Comparison of ENCODE assay signal across 25 cellular contexts in the genomic region with DNA sequence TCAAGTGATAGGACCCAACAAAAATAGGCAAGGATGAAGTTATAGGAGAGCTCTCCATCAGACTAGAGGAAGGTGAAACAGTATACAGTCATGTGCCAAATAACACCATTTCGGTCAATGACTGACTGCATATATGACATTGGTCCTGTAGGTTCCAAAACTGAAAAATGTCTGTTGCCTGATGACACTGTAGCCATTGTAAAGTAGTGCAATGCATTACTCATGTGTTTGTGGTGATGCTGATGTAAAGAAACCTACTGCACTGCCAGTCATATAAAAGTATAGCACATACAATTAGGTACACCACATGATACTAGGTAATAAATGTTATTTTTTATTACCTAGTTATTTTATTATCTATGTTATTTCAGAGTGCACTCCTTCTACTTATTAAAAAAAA.
DNase-seq lines count a peak whose midpoint lies in the region; ATAC-seq, FAIRE-seq and TF ChIP-seq lines count a peak whose summit lies in the region.
"Had no signal": no experiment of that assay in that cellular context is flagged by ENCODE, and none has a peak within 500 bp of the region (broad histone marks: within the 10 kb centered on the region; RNA-seq: fewer than 3 reads in every experiment).

No MANE protein-coding gene starts in this region.

- H2AFZ ChIP-seq in OCI-LY3 (ENCODE audit: low read depth, low read length): peak overlapping the region; percentile 6; the same call in 1 of the 2 replicates
- H2AFZ ChIP-seq in mammary epithelial cell (ENCODE audit: low read depth, low read length): no peak overlapping the region
- H2AFZ ChIP-seq in keratinocyte (ENCODE audit: control insufficient read depth, low read length): no peak overlapping the region

- no peaks in the 10 kb centered on the region for H3K27me3 ChIP-seq in OCI-LY3 (ENCODE audit: low read depth, low read length)
- no peaks in the 10 kb centered on the region for H3K27me3 ChIP-seq in mammary epithelial cell (ENCODE audit: insufficient read depth, low read length)
- no peaks in the 10 kb centered on the region for H3K27me3 ChIP-seq in keratinocyte (ENCODE audit: control insufficient read depth, extremely low read depth, insufficient read depth, low read length)

- TF ChIP-seq CTCF in OCI-LY3 (IDR thresholded peaks at IDR 0.05; ENCODE audit: low read depth, low read length): no peak
- TF ChIP-seq CTCF in mammary epithelial cell (conservative IDR thresholded peaks at IDR 0.05 in 1 of 2, IDR thresholded peaks at IDR 0.05 in 1 of 2; ENCODE audit: extremely low read depth in 1 of 2, insufficient read depth in 1 of 2, low read depth in 1 of 2, low read length in 2 of 2): no peak
- TF ChIP-seq CTCF in keratinocyte (optimal IDR thresholded peaks at IDR 0.05 in 1 of 3, IDR thresholded peaks at IDR 0.05 in 1 of 3, conservative IDR thresholded peaks at IDR 0.05 in 1 of 3; ENCODE audit: extremely low read depth in 1 of 3, insufficient read depth in 2 of 3, low read length in 3 of 3): no peak

- 100% methylated on average over 1 of the region's 1 CpG for WGBS in mammary epithelial cell (ENCODE audit: low coverage, missing lambda C conversion rate)

- POLR2A ChIA-PET in activated CD4-positive, alpha-beta memory T cell treated with anti-CD3 and anti-CD28 coated beads, Interleukin-2, amount 10 ng/mL, durations not matched to agents 7 days and 5 days (lab: Charles Lee): no interaction called here

- no peak overlapping the region for H3K4me3 ChIP-seq in OCI-LY3 (ENCODE audit: low read length)
- no peak overlapping the region for H3K4me3 ChIP-seq in mammary epithelial cell (replicated peaks in 1 of 3; ENCODE audit: insufficient read depth in 1 of 3, low read depth in 2 of 3, low read length in 3 of 3)
- no peak overlapping the region for H3K4me3 ChIP-seq in keratinocyte (ENCODE audit: control insufficient read depth in 2 of 3, extremely low read depth in 1 of 3, insufficient read depth in 2 of 3, low read depth in 1 of 3, low read length in 3 of 3)
- H3K4me3 ChIP-seq: GM12878, SK-N-MC had no signal

- no peaks in the 10 kb centered on the region for H3K79me2 ChIP-seq in OCI-LY3 (ENCODE audit: low read length)
- no peaks in the 10 kb centered on the region for H3K79me2 ChIP-seq in mammary epithelial cell (ENCODE audit: insufficient read depth, low read length)
- no peaks in the 10 kb centered on the region for H3K79me2 ChIP-seq in keratinocyte (ENCODE audit: control insufficient read depth, insufficient read depth, low read length)

- no peaks in the 10 kb centered on the region for H3K9me1 ChIP-seq in keratinocyte (ENCODE audit: control insufficient read depth, extremely low read depth, insufficient read depth, low read length)

- BruUV-seq in mammary epithelial cell (replicated peaks; lab: Mats Ljungman, UMichigan): no TSS peak

- no peak overlapping the region for H3K27ac Mint-ChIP-seq in activated CD4-positive, alpha-beta memory T cell treated with anti-CD3 and anti-CD28 coated beads, Interleukin-2, amount 10 ng/mL, durations not matched to agents 7 days and 5 days
- H3K27ac Mint-ChIP-seq: CD4-positive, alpha-beta memory T cell had no signal

- H3K4me2 ChIP-seq in OCI-LY3 (ENCODE audit: low read length): no peak overlapping the region
- H3K4me2 ChIP-seq in mammary epithelial cell (ENCODE audit: insufficient read depth, low read depth, low read length): no peak overlapping the region
- peak overlapping the region; percentile 1 for H3K4me2 ChIP-seq in keratinocyte (ENCODE audit: control insufficient read depth, extremely low read depth, insufficient read depth, low read depth, low read length)

- H3K4me3 Mint-ChIP-seq in activated CD4-positive, alpha-beta memory T cell treated with anti-CD3 and anti-CD28 coated beads, Interleukin-2, amount 10 ng/mL, durations not matched to agents 7 days and 5 days: no peak overlapping the region
- H3K4me3 Mint-ChIP-seq: CD4-positive, alpha-beta memory T cell had no signal

- H3K9me3 ChIP-seq in OCI-LY3 (ENCODE audit: insufficient read depth, low read length) (no peaks in the 10 kb centered on the region), mammary epithelial cell (replicated peaks; ENCODE audit: insufficient read depth, low read length) (no peaks in the 10 kb centered on the region), keratinocyte (ENCODE audit: control insufficient read depth, low read depth, low read length) (no peaks in the 10 kb centered on the region)

- H3K36me3 Mint-ChIP-seq in activated CD4-positive, alpha-beta memory T cell treated with anti-CD3 and anti-CD28 coated beads, Interleukin-2, amount 10 ng/mL, durations not matched to agents 7 days and 5 days (ENCODE audit: low read depth): no peaks in the 10 kb centered on the region
- H3K36me3 Mint-ChIP-seq: CD4-positive, alpha-beta memory T cell had no signal

- no peaks in the 10 kb centered on the region for H3K4me1 Mint-ChIP-seq in activated CD4-positive, alpha-beta memory T cell treated with anti-CD3 and anti-CD28 coated beads, Interleukin-2, amount 10 ng/mL, durations not matched to agents 7 days and 5 days
- H3K4me1 Mint-ChIP-seq: CD4-positive, alpha-beta memory T cell had no signal

- H3K4me1 ChIP-seq in OCI-LY3 (ENCODE audit: low read length): no peaks in the 10 kb centered on the region
- peaks cover 21% of the 10 kb centered on the region for H3K4me1 ChIP-seq in mammary epithelial cell (ENCODE audit: insufficient read depth, low read length)
- H3K4me1 ChIP-seq in keratinocyte (ENCODE audit: control insufficient read depth, extremely low read depth, insufficient read depth, low read length): peaks cover 25% of the 10 kb centered on the region

- dilution Hi-C loops in mammary epithelial cell (cut with HindIII; ENCODE audit: low sequenced_read_pairs): no loop called here
- dilution Hi-C loops in keratinocyte (cut with MboI; ENCODE audit: extremely low pct_ligation_motif_present, low sequenced_read_pairs): no loop called here

- H4K20me1 ChIP-seq in OCI-LY3 (ENCODE audit: insufficient read depth, low read length) (no peaks in the 10 kb centered on the region), mammary epithelial cell (ENCODE audit: insufficient read depth, low read length) (no peaks in the 10 kb centered on the region), keratinocyte (ENCODE audit: control insufficient read depth, extremely low read depth, insufficient read depth, low read length) (no peaks in the 10 kb centered on the region)

- no peak for FAIRE-seq in keratinocyte (lab: Jason Lieb, UNC)
- FAIRE-seq: GM12878 had no signal

- no peak for ATAC-seq in HG02884 (IDR thresholded peaks at IDR 0.05; ENCODE audit: unreplicated experiment)
- ATAC-seq: GM12878, Panc1 had no signal

- H3K36me3 ChIP-seq in OCI-LY3 (replicated peaks; ENCODE audit: low read depth, low read length) (no peaks in the 10 kb centered on the region), mammary epithelial cell (ENCODE audit: insufficient read depth, low read length) (no peaks in the 10 kb centered on the region), keratinocyte (ENCODE audit: control insufficient read depth in 2 of 2, extremely low read depth in 1 of 2, insufficient read depth in 2 of 2, low read length in 2 of 2) (no peaks in the 10 kb centered on the region)

- CTCF ChIA-PET in mammary epithelial cell (lab: Charles Lee; ENCODE audit: low non-redundant PET): no interaction called here
- CTCF ChIA-PET in activated CD4-positive, alpha-beta memory T cell treated with anti-CD3 and anti-CD28 coated beads, Interleukin-2, amount 10 ng/mL, durations not matched to agents 7 days and 5 days (lab: Charles Lee): no interaction called here

- no peaks in the 10 kb centered on the region for H3K9me3 Mint-ChIP-seq in activated CD4-positive, alpha-beta memory T cell treated with anti-CD3 and anti-CD28 coated beads, Interleukin-2, amount 10 ng/mL, durations not matched to agents 7 days and 5 days
- H3K9me3 Mint-ChIP-seq: CD4-positive, alpha-beta memory T cell had no signal

- H3K9ac ChIP-seq in OCI-LY3 (ENCODE audit: low read length) (no peak overlapping the region), mammary epithelial cell (ENCODE audit: insufficient read depth, low read length) (peak overlapping the region; percentile 41), keratinocyte (ENCODE audit: control insufficient read depth, extremely low read depth, insufficient read depth, low read length) (no peak overlapping the region)

- H3K27me3 Mint-ChIP-seq in activated CD4-positive, alpha-beta memory T cell treated with anti-CD3 and anti-CD28 coated beads, Interleukin-2, amount 10 ng/mL, durations not matched to agents 7 days and 5 days: peaks cover 8% of the 10 kb centered on the region

- in situ Hi-C loops in mammary epithelial cell (cut with MboI; ENCODE audit: low sequenced_read_pairs in 2 of 2): loop anchor here (5.0 to 10.0 kb wide), 2 partner anchors 47 to 55 kb away; no protein-coding TSS in a partner anchor

- intact Hi-C loops in mammary epithelial cell (cut with micrococcal nuclease) (loop anchor here (1.0 to 5.0 kb wide), 4 partner anchors 54 to 211 kb away; a partner anchor contains a TSS), head of caudate nucleus (cut with DNase I) (no loop called here)

- DNase-seq in mammary epithelial cell (peak; percentile 63), keratinocyte (ENCODE audit: low read depth, low spot score) (peak; percentile 9), T-helper 9 cell (no peak), head of caudate nucleus (no peak)
- no peak for DNase-seq in activated CD4-positive, alpha-beta memory T cell treated with anti-CD3 and anti-CD28 coated beads, Interleukin-2, amount 10 ng/mL, durations not matched to agents 7 days and 5 days
- DNase-seq: C1 segment of cervical spinal cord; CD4-positive, alpha-beta memory T cell; COR-L47; GDM1; GOT3; HCEC 1CT; NCI-H1092 treated with DMSO at 0.1 percent for 48 hours; NCI-H1436; NCI-H187; NCI-H2107; NCI-H446; NCI-H524 treated with DMSO at 0.1 percent for 48 hours; NCI-H774; SHP77 treated with DMSO at 0.1 percent for 48 hours had no signal

- no peak overlapping the region for H3K27ac ChIP-seq in OCI-LY3 (ENCODE audit: low read length)
- H3K27ac ChIP-seq in mammary epithelial cell (ENCODE audit: insufficient read depth, low read depth, low read length): peak overlapping the region; percentile 82
- H3K27ac ChIP-seq in keratinocyte (ENCODE audit: control insufficient read depth, insufficient read depth, low read length): peak overlapping the region; percentile 60
- H3K27ac ChIP-seq: HL-60, SK-N-MC had no signal

Comparison
In these comparisons a context has a peak if more than half of its experiments do, and no peak if none do; other contexts are left out.
1. DNase-seq: peak in mammary epithelial cell (single experiment) and keratinocyte (single experiment); none in T-helper 9 cell (single experiment), activated CD4-positive, alpha-beta memory T cell treated with anti-CD3 and anti-CD28 coated beads, Interleukin-2, amount 10 ng/mL, durations not matched to agents 7 days and 5 days (single experiment) and head of caudate nucleus (0 of 42).